ENCODE assay signal across 8 cellular contexts in the genomic region with DNA sequence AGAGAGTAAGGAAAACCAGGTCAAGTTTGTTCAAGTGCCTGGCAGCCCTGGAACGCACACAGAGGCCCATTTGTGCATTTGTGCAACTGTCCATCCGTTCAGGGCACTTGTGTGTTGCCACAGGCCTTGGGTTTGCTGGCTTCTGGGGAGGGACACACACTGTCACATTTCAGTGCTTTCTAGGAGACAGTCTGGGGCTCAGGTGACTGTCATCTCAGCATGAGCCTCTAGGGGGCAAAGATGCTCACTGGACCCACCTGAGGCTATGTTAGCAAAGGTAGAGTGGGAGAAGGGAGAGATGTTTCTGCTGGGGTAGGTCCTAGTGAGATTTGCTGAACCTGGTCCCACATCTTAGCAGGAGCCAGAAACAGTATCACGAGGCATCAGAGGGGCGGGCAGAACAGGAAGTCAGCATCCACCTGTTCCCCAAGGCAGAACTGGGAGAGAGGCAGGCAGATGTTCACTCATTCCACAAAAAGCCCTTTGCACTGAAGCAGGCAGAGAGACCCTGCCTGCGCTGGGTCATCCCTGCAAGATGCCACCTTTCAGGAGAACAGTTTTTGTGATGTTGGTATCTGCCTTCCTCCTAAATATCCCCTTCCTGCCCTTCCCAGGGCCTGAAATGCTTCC. TPM values are rescaled to one million over a fixed set of nuclear protein-coding genes. Genes with fewer than 3 reads are reported as not detected.
DNase-seq lines count a peak whose midpoint lies in the region; ATAC-seq and TF ChIP-seq lines count a peak whose summit lies in the region.

No MANE protein-coding gene starts in this region.

- no peak overlapping the region for H2AK5ac ChIP-seq in mesendoderm (ENCODE audit: low read length)

- H3K36me3 ChIP-seq in mesendoderm (ENCODE audit: control insufficient read depth, insufficient read depth, low read length) (no peaks in the 10 kb centered on the region), upper lobe of left lung (peaks cover 0 to 6% (median 2%) of the 10 kb centered on the region in 4 donors)

- POLR2A ChIA-PET in WTC11 (lab: Charles Lee) = no interaction called here

- H2BK15ac ChIP-seq in mesendoderm (replicated peaks; ENCODE audit: low read depth) = no peak overlapping the region

- peak; percentile 51 for DNase-seq in KBM-7
- DNase-seq in WTC11 (ENCODE audit: low spot score) = peak; percentile 73
- peak; percentile 49 for DNase-seq in central memory CD4-positive, alpha-beta T cell
- peak; percentile 72 for DNase-seq in mesendoderm
- DNase-seq in upper lobe of left lung = no peak
- DNase-seq in NCI-H128 (lab: John Stamatoyannopoulos, UW; ENCODE audit: unreplicated experiment) = no peak

- H3K36me3 Mint-ChIP-seq in WTC11 = no peaks in the 10 kb centered on the region

- no peaks in the 10 kb centered on the region for H3K79me1 ChIP-seq in mesendoderm (ENCODE audit: low read length)

- H3K4me1 ChIP-seq in mesendoderm (ENCODE audit: control insufficient read depth, low read depth, low read length) (peaks cover 5% of the 10 kb centered on the region), upper lobe of left lung (peaks cover 12 to 30% (median 20%) of the 10 kb centered on the region in 4 donors)

- H3K18ac ChIP-seq in mesendoderm (ENCODE audit: low read length) = no peak overlapping the region

- H3K27me3 Mint-ChIP-seq in WTC11 (ENCODE audit: low read depth) = peaks cover 64% of the 10 kb centered on the region

- no peak overlapping the region for H3K4me2 ChIP-seq in mesendoderm (ENCODE audit: low read length)

- no peak overlapping the region for H3K23ac ChIP-seq in mesendoderm (ENCODE audit: low read length)

- H3K9me3 ChIP-seq in upper lobe of left lung = no peaks in the 10 kb centered on the region

- H4K5ac ChIP-seq in mesendoderm (ENCODE audit: low read length) = no peak overlapping the region

- no peak for TF ChIP-seq POLR2A in upper lobe of left lung (IDR thresholded peaks at IDR 0.05)

- H3K27ac ChIP-seq in mesendoderm (ENCODE audit: low read depth, low read length) (no peak overlapping the region), upper lobe of left lung (no peak overlapping the region)

- no peak for TF ChIP-seq EP300 in upper lobe of left lung (IDR thresholded peaks at IDR 0.05)

- no CpG with 5 or more reads among the region's 5 CpGs for WGBS in mesendoderm (ENCODE audit: extremely low coverage, insufficient coverage, low lambda C conversion rate)
- 64 to 69% methylated on average over 5 of the region's 5 CpGs for WGBS in upper lobe of left lung, 2 donors

- no peak overlapping the region for H2BK5ac ChIP-seq in mesendoderm (ENCODE audit: low read length)

- H3K4me1 Mint-ChIP-seq in WTC11 = peaks cover 37% of the 10 kb centered on the region

- ATAC-seq in WTC11 (peak; percentile 80), upper lobe of left lung (ENCODE audit: low FRiP score in 2 of 2) (peak; percentile 34 to 50), GM18873 (IDR thresholded peaks at IDR 0.05; ENCODE audit: low FRiP score, unreplicated experiment) (no peak)

- CTCF ChIA-PET in WTC11 (lab: Charles Lee) = interaction anchor here (0.7 to 1.6 kb wide), 5 partner anchors 9 to 51 kb away, joined by 3 to 8 read pairs (median 4); no protein-coding TSS in a partner anchor

- no peak overlapping the region for H2BK120ac ChIP-seq in mesendoderm (ENCODE audit: low read depth, low read length)

- H4K8ac ChIP-seq in mesendoderm (ENCODE audit: low read depth, low read length) = no peak overlapping the region

- no peak overlapping the region for H3K9ac ChIP-seq in mesendoderm (ENCODE audit: low read length)

- no peaks in the 10 kb centered on the region for H3K27me3 ChIP-seq in mesendoderm (ENCODE audit: insufficient read depth, low read length, poor library complexity)
- no peaks in the 10 kb centered on the region for H3K27me3 ChIP-seq in upper lobe of left lung

- peak; percentile 80 for TF ChIP-seq CTCF in GM12874 (IDR thresholded peaks at IDR 0.05; ENCODE audit: insufficient read depth, low read depth, low read length)
- TF ChIP-seq CTCF in WTC11 (IDR thresholded peaks at IDR 0.05) = peak; percentile 71
- TF ChIP-seq CTCF in upper lobe of left lung (IDR thresholded peaks at IDR 0.05) = peak; percentile 47 to 68 (median 55)

- H3K4me3 Mint-ChIP-seq in WTC11 = no peak overlapping the region

- no peak overlapping the region for H3K56ac ChIP-seq in mesendoderm (ENCODE audit: low read length)

- no peaks in the 10 kb centered on the region for H3K9me3 Mint-ChIP-seq in WTC11

- no peaks in the 10 kb centered on the region for H3K79me2 ChIP-seq in mesendoderm (ENCODE audit: control insufficient read depth, insufficient read depth, low read length)

- H3K4me3 ChIP-seq in mesendoderm (ENCODE audit: low read length) = no peak overlapping the region
- H3K4me3 ChIP-seq in upper lobe of left lung = no peak overlapping the region

- H3K4ac ChIP-seq in mesendoderm (ENCODE audit: low read depth, low read length) = no peak overlapping the region

- in situ Hi-C loops in KBM-7 (cut with MboI; ENCODE audit: low pct_unique_long_range_greater_than_20kb, low sequenced_read_pairs) = no loop called here

- H3K27ac Mint-ChIP-seq in WTC11 = no peak overlapping the region

TF ChIP-seq in WTC11, 78 proteins besides CTCF, POLR2A, EP300 and RAD21:
- TF ChIP-seq ELF4 (CRISPR knock-in tag; IDR thresholded peaks at IDR 0.05; ENCODE audit: low read depth) (no peak), ZNF317 (CRISPR knock-in tag; IDR thresholded peaks at IDR 0.05; ENCODE audit: borderline replicate concordance, low read depth) (no peak)

RNA-seq across cellular contexts. Expression of a gene that starts 48.5 kb away (rescaled TPM):
- total RNA-seq in WTC11 (2021) (7.3 to 12.7 TPM (median 8.1 TPM) in 3 replicates), upper lobe of left lung (10 to 100 TPM; 33.8 to 76.6 (median 41.2) TPM)
- 0.60 TPM for polyA plus RNA-seq in mesendoderm (2013, experiment 1 of 2)
- 0.69 TPM for polyA plus RNA-seq in mesendoderm (2013, experiment 2 of 2)

Comparison
In these comparisons a context has a peak if more than half of its experiments do, and no peak if none do; other contexts are left out.
1. DNase-seq: peak in KBM-7 (single experiment), WTC11 (single experiment), central memory CD4-positive, alpha-beta T cell (single experiment) and mesendoderm (single experiment); none in upper lobe of left lung (0 of 2) and NCI-H128 (single experiment).
2. Peak in every context shown above with its lines, with median percentiles within 50 percentile points of each other: CTCF ChIP-seq.